ENCODE assay signal across 18 cellular contexts in the genomic region with DNA sequence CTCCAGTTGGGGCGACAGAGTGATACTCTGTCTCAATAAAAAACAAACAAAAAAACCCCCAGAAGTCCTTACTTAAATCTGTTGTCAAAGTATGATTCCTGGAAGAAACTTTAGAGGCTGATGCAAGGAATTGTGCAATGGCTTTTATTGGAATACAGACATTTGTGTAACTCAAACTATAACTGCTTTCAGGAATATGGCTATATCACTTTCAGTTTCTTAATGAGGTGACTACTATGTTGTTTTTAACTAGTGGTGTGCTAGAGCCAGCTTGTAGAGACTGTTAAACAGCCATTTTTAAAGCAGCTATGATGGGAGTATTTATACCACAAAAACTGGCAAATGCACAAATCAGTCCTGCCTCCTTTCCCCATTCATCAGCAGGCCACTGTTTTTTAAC. TPM values are rescaled to one million over a fixed set of nuclear protein-coding genes. Genes with fewer than 3 reads are reported as not detected.
A peak's percentile ranks its signal among the peaks of the same experiment; 100 is the strongest.
DNase-seq lines count a peak whose midpoint lies in the region; ATAC-seq and TF ChIP-seq lines count a peak whose summit lies in the region.
"Had no signal": no experiment of that assay in that cellular context is flagged by ENCODE, and none has a peak within 500 bp of the region (broad histone marks: within the 10 kb centered on the region; RNA-seq: fewer than 3 reads in every experiment).

No MANE protein-coding gene starts in this region.

- peaks cover 0 to 10% of the 10 kb centered on the region in 2 donors for H3K4me1 ChIP-seq in left lung
- H3K4me1 ChIP-seq: HAP-1, sigmoid colon had no signal

- no peaks in the 10 kb centered on the region for H3K9me3 Mint-ChIP-seq in activated T-helper 2 cell treated with anti-CD3 and anti-CD28 coated beads, Interferon-gamma antibody, Interleukin-2, Interleukin-4, amounts not matched to agents 10 μg/mL and 5 μg/mL and 100 μg/mL, durations not matched to agents 14 hours and 24 hours and 36 hours
- H3K9me3 Mint-ChIP-seq: brain had no signal

- TF ChIP-seq CTCF in AG09309 (IDR thresholded peaks at IDR 0.05; ENCODE audit: control insufficient read depth, insufficient read depth, low read depth, low read length, missing control alignments) (no peak), BJ (IDR thresholded peaks at IDR 0.05; ENCODE audit: insufficient read depth, low read depth, low read length) (no peak), left lung (IDR thresholded peaks at IDR 0.05) (no peak)

- POLR2A ChIA-PET in BJ (lab: Charles Lee), result no interaction called here

- H3K36me3 Mint-ChIP-seq in activated T-helper 2 cell treated with anti-CD3 and anti-CD28 coated beads, Interferon-gamma antibody, Interleukin-2, Interleukin-4, amounts not matched to agents 10 μg/mL and 5 μg/mL and 100 μg/mL, durations not matched to agents 14 hours and 24 hours and 36 hours (ENCODE audit: low read depth), result peaks cover 75% of the 10 kb centered on the region

- H3K9me3 ChIP-seq in left lung, result no peaks in the 10 kb centered on the region
- H3K9me3 ChIP-seq: HAP-1, sigmoid colon, thoracic aorta had no signal

- H3K27me3 ChIP-seq in BJ (ENCODE audit: control insufficient read depth, insufficient read depth, low read length) (no peaks in the 10 kb centered on the region), left lung (no peaks in the 10 kb centered on the region)
- H3K27me3 ChIP-seq: sigmoid colon had no signal

- H3K27me3 Mint-ChIP-seq in activated T-helper 2 cell treated with anti-CD3 and anti-CD28 coated beads, Interferon-gamma antibody, Interleukin-2, Interleukin-4, amounts not matched to agents 10 μg/mL and 5 μg/mL and 100 μg/mL, durations not matched to agents 14 hours and 24 hours and 36 hours (ENCODE audit: low read depth), result no peaks in the 10 kb centered on the region
- H3K27me3 Mint-ChIP-seq: brain had no signal

- intact Hi-C loops in activated T-helper 2 cell treated with anti-CD3 and anti-CD28 coated beads, Interferon-gamma antibody, Interleukin-2, Interleukin-4, amounts not matched to agents 10 μg/mL and 5 μg/mL and 100 μg/mL, durations not matched to agents 14 hours and 24 hours and 36 hours (cut with micrococcal nuclease), result no loop called here
- intact Hi-C loops in left lung (cut with DNase I), result no loop called here

- H3K4me1 Mint-ChIP-seq in activated T-helper 2 cell treated with anti-CD3 and anti-CD28 coated beads, Interferon-gamma antibody, Interleukin-2, Interleukin-4, amounts not matched to agents 10 μg/mL and 5 μg/mL and 100 μg/mL, durations not matched to agents 14 hours and 24 hours and 36 hours (ENCODE audit: low read depth), result peaks cover 11% of the 10 kb centered on the region
- H3K4me1 Mint-ChIP-seq: brain had no signal

- DNase-seq in AG09309 (ENCODE audit: low read depth), result peak; percentile 63
- peak; percentile 34 for DNase-seq in BJ (ENCODE audit: low read depth)
- DNase-seq in activated T-helper 2 cell treated with anti-CD3 and anti-CD28 coated beads, Interferon-gamma antibody, Interleukin-2, Interleukin-4, amounts not matched to agents 10 μg/mL and 5 μg/mL and 100 μg/mL, durations not matched to agents 14 hours and 24 hours and 36 hours (ENCODE audit: low spot score), result no peak
- no peak for DNase-seq in left lung
- no peak for DNase-seq in NCI-H345 treated with DMSO at 0.1 percent for 48 hours (lab: John Stamatoyannopoulos, UW; ENCODE audit: unreplicated experiment)
- DNase-seq: hippocampal formation; NCI-H1436 treated with DMSO at 0.1 percent for 48 hours; NCI-H446; occipital lobe; SHP77; sigmoid colon; stimulated activated CD4-positive, alpha-beta T cell treated with anti-CD3 and anti-CD28 coated beads, Interleukin-4, amount 100 ng/mL, for 1 hour had no signal

- peak overlapping the region; percentile 14 to 26 for H3K27ac ChIP-seq in left lung
- H3K27ac ChIP-seq: sigmoid colon, thoracic aorta had no signal

- H3K36me3 ChIP-seq in BJ (ENCODE audit: control insufficient read depth, insufficient read depth, low read length) (peaks cover 9% of the 10 kb centered on the region), left lung (peaks cover 0 to 96% of the 10 kb centered on the region in 2 donors)

- peak overlapping the region; percentile 57 for H3K27ac Mint-ChIP-seq in activated T-helper 2 cell treated with anti-CD3 and anti-CD28 coated beads, Interferon-gamma antibody, Interleukin-2, Interleukin-4, amounts not matched to agents 10 μg/mL and 5 μg/mL and 100 μg/mL, durations not matched to agents 14 hours and 24 hours and 36 hours

- CTCF ChIA-PET in BJ (lab: Yijun Ruan, JAX), result interaction anchor here (0.8 to 1.0 kb wide), 2 partner anchors 15 to 55 kb away, joined by 3 read pairs; no protein-coding TSS in a partner anchor

- H3K4me3 Mint-ChIP-seq in activated T-helper 2 cell treated with anti-CD3 and anti-CD28 coated beads, Interferon-gamma antibody, Interleukin-2, Interleukin-4, amounts not matched to agents 10 μg/mL and 5 μg/mL and 100 μg/mL, durations not matched to agents 14 hours and 24 hours and 36 hours (ENCODE audit: low read depth), result no peak overlapping the region
- H3K4me3 Mint-ChIP-seq: brain had no signal

- ATAC-seq in left lung (peak; percentile 30), HG03378 (IDR thresholded peaks at IDR 0.05; ENCODE audit: unreplicated experiment) (no peak), SK-N-SH treated with all-trans-retinoic acid at 6 μM for 48 hours (no peak)
- ATAC-seq: esophagus mucosa had no signal

- no peak overlapping the region for H3K4me3 ChIP-seq in AG09309 (ENCODE audit: control insufficient read depth, low read depth, low read length)
- no peak overlapping the region for H3K4me3 ChIP-seq in BJ (ENCODE audit: low read depth, low read length)
- no peak overlapping the region for H3K4me3 ChIP-seq in left lung
- H3K4me3 ChIP-seq: HAP-1, sigmoid colon, thoracic aorta had no signal

TF ChIP-seq in SK-N-SH treated with all-trans-retinoic acid at 6 μM for 48 hours, 23 proteins besides CTCF, POLR2A, EP300 and RAD21:
- TF ChIP-seq, protein P1, sequence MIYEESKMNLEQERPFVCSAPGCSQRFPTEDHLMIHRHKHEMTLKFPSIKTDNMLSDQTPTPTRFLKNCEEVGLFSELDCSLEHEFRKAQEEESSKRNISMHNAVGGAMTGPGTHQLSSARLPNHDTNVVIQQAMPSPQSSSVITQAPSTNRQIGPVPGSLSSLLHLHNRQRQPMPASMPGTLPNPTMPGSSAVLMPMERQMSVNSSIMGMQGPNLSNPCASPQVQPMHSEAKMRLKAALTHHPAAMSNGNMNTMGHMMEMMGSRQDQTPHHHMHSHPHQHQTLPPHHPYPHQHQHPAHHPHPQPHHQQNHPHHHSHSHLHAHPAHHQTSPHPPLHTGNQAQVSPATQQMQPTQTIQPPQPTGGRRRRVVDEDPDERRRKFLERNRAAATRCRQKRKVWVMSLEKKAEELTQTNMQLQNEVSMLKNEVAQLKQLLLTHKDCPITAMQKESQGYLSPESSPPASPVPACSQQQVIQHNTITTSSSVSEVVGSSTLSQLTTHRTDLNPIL (CRISPR knock-in tag; IDR thresholded peaks at IDR 0.05; ENCODE audit: low read depth), result no peak
- TF ChIP-seq ZNF70 (CRISPR knock-in tag; IDR thresholded peaks at IDR 0.05) (no peak), ZFP3 (CRISPR knock-in tag; IDR thresholded peaks at IDR 0.05) (no peak), ZFP30 (CRISPR knock-in tag; IDR thresholded peaks at IDR 0.05) (no peak)
TF ChIP-seq in SK-N-SH treated with all-trans-retinoic acid at 6 μM for 48 hours: peak in this region for 0.

RNA-seq across cellular contexts. Expression of a gene that starts 22.7 kb away (rescaled TPM):
- polyA plus RNA-seq in BJ (2011; rRNA removed), result 0.38 and 0.91 TPM in 2 replicates
- polyA minus RNA-seq in BJ (2011; rRNA and poly(A)+ RNA removed), result 0.19 and 0.57 TPM in 2 replicates
- total RNA-seq in activated T-helper 2 cell treated with anti-CD3 and anti-CD28 coated beads, Interferon-gamma antibody, Interleukin-2, Interleukin-4, amounts not matched to agents 10 μg/mL and 5 μg/mL and 100 μg/mL, durations not matched to agents 14 hours and 24 hours and 36 hours, result 0.16 and 0.37 TPM in 2 replicates
- total RNA-seq in left lung, result 1 to 10 TPM; 1.2 to 1.6 TPM

RNA-seq across cellular contexts. Expression of a gene that starts 27.7 kb away (rescaled TPM):
- polyA plus RNA-seq in BJ (2011; rRNA removed), result 14.8 and 25.7 TPM in 2 replicates
- polyA minus RNA-seq in BJ (2011; rRNA and poly(A)+ RNA removed), result 14.6 and 16.8 TPM in 2 replicates
- total RNA-seq in activated T-helper 2 cell treated with anti-CD3 and anti-CD28 coated beads, Interferon-gamma antibody, Interleukin-2, Interleukin-4, amounts not matched to agents 10 μg/mL and 5 μg/mL and 100 μg/mL, durations not matched to agents 14 hours and 24 hours and 36 hours, result 197 and 199 TPM in 2 replicates
- 10 to 100 TPM; 57.7 to 76.9 TPM for total RNA-seq in left lung

RNA-seq across cellular contexts. Expression of a gene that starts 28.6 kb away (rescaled TPM):
- polyA plus RNA-seq in BJ (2011; rRNA removed), result 41.6 and 62.8 TPM in 2 replicates
- polyA minus RNA-seq in BJ (2011; rRNA and poly(A)+ RNA removed), result 97.6 and 133 TPM in 2 replicates
- total RNA-seq in activated T-helper 2 cell treated with anti-CD3 and anti-CD28 coated beads, Interferon-gamma antibody, Interleukin-2, Interleukin-4, amounts not matched to agents 10 μg/mL and 5 μg/mL and 100 μg/mL, durations not matched to agents 14 hours and 24 hours and 36 hours, result 345 and 376 TPM in 2 replicates
- 100 to 1,000 TPM; 237 to 299 TPM for total RNA-seq in left lung

RNA-seq across cellular contexts. Expression of a gene that starts 34.5 kb away (rescaled TPM):
- polyA plus RNA-seq in BJ (2011; rRNA removed), result 23.5 and 32.1 TPM in 2 replicates
- polyA minus RNA-seq in BJ (2011; rRNA and poly(A)+ RNA removed), result 5.3 and 7.9 TPM in 2 replicates
- total RNA-seq in activated T-helper 2 cell treated with anti-CD3 and anti-CD28 coated beads, Interferon-gamma antibody, Interleukin-2, Interleukin-4, amounts not matched to agents 10 μg/mL and 5 μg/mL and 100 μg/mL, durations not matched to agents 14 hours and 24 hours and 36 hours, result 16.5 and 18.7 TPM in 2 replicates
- total RNA-seq in left lung, result 10 to 100 TPM; 45.6 to 57.5 TPM

Comparison
In these comparisons a context has a peak if more than half of its experiments do, and no peak if none do; other contexts are left out.
1. DNase-seq: peak in AG09309 (single experiment) and BJ (single experiment); none in activated T-helper 2 cell treated with anti-CD3 and anti-CD28 coated beads, Interferon-gamma antibody, Interleukin-2, Interleukin-4, amounts not matched to agents 10 μg/mL and 5 μg/mL and 100 μg/mL, durations not matched to agents 14 hours and 24 hours and 36 hours (single experiment), left lung (0 of 2) and NCI-H345 treated with DMSO at 0.1 percent for 48 hours (single experiment).